In the genomic region with DNA sequence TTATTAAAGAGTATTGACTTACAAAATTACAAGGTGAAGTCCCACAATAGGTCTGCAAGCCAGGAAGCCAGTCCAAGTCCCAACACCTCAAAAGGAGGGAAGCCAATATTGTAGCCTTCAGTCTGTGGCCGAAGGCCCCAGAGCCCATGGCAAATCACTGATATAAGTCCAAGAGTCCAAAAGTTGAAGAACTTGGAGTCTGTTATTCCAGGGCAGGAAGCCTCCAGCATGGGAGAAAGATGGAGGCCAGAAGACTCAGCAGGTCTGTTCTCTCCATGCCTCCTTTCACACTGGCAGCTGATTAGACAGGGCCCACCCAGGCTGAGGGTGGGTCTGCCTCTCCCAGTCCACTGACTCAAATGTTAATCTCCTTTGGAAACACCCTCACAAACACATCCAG, we compare ENCODE assay signal across 32 cellular contexts. TPM values are rescaled to one million over a fixed set of nuclear protein-coding genes. Genes with fewer than 3 reads are reported as not detected.
"Had no signal": no experiment of that assay in that cellular context is flagged by ENCODE, and none has a peak within 500 bp of the region (broad histone marks: within the 10 kb centered on the region; RNA-seq: fewer than 3 reads in every experiment).

No MANE protein-coding gene starts in this region.

- H3K4me1 ChIP-seq: stomach, suprapubic skin, testis, thyroid gland, tibial artery, tibial nerve, transverse colon, upper lobe of left lung, upper lobe of right lung, uterus, vagina had no signal

- H3K27ac ChIP-seq: stomach, suprapubic skin, testis, thoracic aorta, thyroid gland, tibial artery, tibial nerve, transverse colon, upper lobe of left lung, upper lobe of right lung, uterus, vagina had no signal

- H3K27me3 ChIP-seq: stomach, suprapubic skin, testis, thyroid gland, tibial artery, tibial nerve, transverse colon, upper lobe of left lung, upper lobe of right lung, uterus, vagina had no signal

- H3K9me3 ChIP-seq: stomach, suprapubic skin, testis, thoracic aorta, thyroid gland, tibial artery, tibial nerve, transverse colon, upper lobe of left lung, upper lobe of right lung, uterus, vagina had no signal

- DNase-seq: stimulated activated CD4-positive, alpha-beta T cell treated with anti-CD3 and anti-CD28 coated beads, Interleukin-2, amount 100 ng/mL, for 48 hours; stimulated activated CD4-positive, alpha-beta T cell treated with anti-CD3 and anti-CD28 coated beads, Interleukin-4, amount 100 ng/mL, for 1 hour; stimulated activated CD4-positive, alpha-beta T cell treated with anti-CD3 and anti-CD28 coated beads, Interleukin-4, amount 100 ng/mL, for 24 hours; stimulated activated CD4-positive, alpha-beta T cell treated with anti-CD3 and anti-CD28 coated beads, Interleukin-4, amount 100 ng/mL, for 4 hours; stimulated activated CD8-positive, alpha-beta memory T cell treated with anti-CD3 and anti-CD28 coated beads, Interleukin-4, amount 100 ng/mL, for 48 hours; stimulated activated naive B cell treated with anti-CD40 and anti-IgM and Interleukin-4, amounts not matched to agents 10 μg/mL and 1 μg/mL and 100 μg/mL, for 72 hours; stimulated activated naive CD4-positive, alpha-beta T cell; stimulated activated naive CD4-positive, alpha-beta T cell treated with Interleukin-2 at 50 U/mL for 16 hours; stimulated activated naive CD8-positive, alpha-beta T cell treated with anti-CD3 and anti-CD28 coated beads, Interleukin-15, amount 100 ng/mL, for 72 hours; stimulated activated naive CD8-positive, alpha-beta T cell treated with anti-CD3 and anti-CD28 coated beads, Interleukin-15, Interleukin-2, amounts not matched to agents 100 U/mL and 50 U/mL, for 24 hours; stomach; substantia nigra; testis; thyroid gland; tibial artery; transverse colon; trophoblast cell; upper lobe of left lung; upper lobe of right lung; uterus had no signal

- H3K36me3 ChIP-seq: thoracic aorta, transverse colon, uterus had no signal

- FAIRE-seq: urothelium cell line had no signal

- ATAC-seq: stimulated activated effector memory CD8-positive, alpha-beta T cell treated with anti-CD3 and anti-CD28 coated beads, Interleukin-12 subunit alpha, Interleukin-12 subunit beta, amount 100 ng/mL, for 72 hours; stimulated activated memory B cell treated with anti-CD40 and anti-IgM and Interleukin-4, amounts not matched to agents 10 μg/mL and 1 μg/mL and 100 μg/mL, for 72 hours; stimulated activated naive B cell treated with anti-CD40 and anti-IgM and Interleukin-4, amounts not matched to agents 10 μg/mL and 1 μg/mL and 100 μg/mL, for 72 hours; stimulated activated naive CD8-positive, alpha-beta T cell treated with anti-CD3 and anti-CD28 coated beads, Interleukin-15, amount 100 ng/mL, for 72 hours; stimulated activated naive CD8-positive, alpha-beta T cell treated with anti-CD3 and anti-CD28 coated beads, Interleukin-15, Interleukin-2, amounts not matched to agents 100 U/mL and 50 U/mL, for 24 hours; upper lobe of right lung had no signal

- H3K4me3 ChIP-seq: stomach, suprapubic skin, testis, thoracic aorta, thyroid gland, tibial artery, tibial nerve, transverse colon, upper lobe of left lung, upper lobe of right lung, uterus, vagina had no signal

RNA-seq across cellular contexts. Expression of a gene that starts 18.1 kb away (rescaled TPM):
- total RNA-seq: subcutaneous adipose tissue, temporal lobe, thoracic aorta, thyroid gland, tibial nerve, vagina had no signal

RNA-seq across cellular contexts. Expression of a gene that starts 55.5 kb away (rescaled TPM):
- total RNA-seq: stomach, subcutaneous adipose tissue, suprapubic skin, temporal lobe, testis, thoracic aorta, thyroid gland, tibial nerve, transverse colon, upper lobe of left lung, upper lobe of right lung, ureter, urinary bladder, uterus, vagina had no signal
- polyA plus RNA-seq: stomach, thymus, urinary bladder had no signal
